Comparison of ENCODE assay signal across 18 cellular contexts in the genomic region with DNA sequence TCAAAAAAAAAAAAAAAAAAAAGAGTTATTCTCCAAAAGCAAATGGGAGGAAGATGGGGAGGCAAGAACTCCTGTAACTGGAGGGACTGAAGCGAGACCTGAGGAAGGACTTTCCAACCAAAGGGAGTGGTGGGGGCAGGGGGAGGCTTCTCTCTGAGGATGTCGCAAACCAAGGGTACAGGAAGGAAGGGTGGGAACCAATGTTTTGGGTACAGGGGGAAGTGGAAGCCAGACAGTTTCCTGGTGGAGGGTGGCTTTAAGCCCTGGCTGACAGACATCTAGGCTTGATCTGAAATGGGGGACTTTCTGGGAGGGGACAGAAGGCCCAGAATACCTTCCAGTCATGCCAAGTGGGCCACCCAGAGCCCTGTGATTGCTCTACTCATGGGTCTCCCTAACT. TPM values are rescaled to one million over a fixed set of nuclear protein-coding genes. Genes with fewer than 3 reads are reported as not detected.
DNase-seq lines count a peak whose midpoint lies in the region; ATAC-seq and TF ChIP-seq lines count a peak whose summit lies in the region.
"Had no signal": no experiment of that assay in that cellular context is flagged by ENCODE, and none has a peak within 500 bp of the region (broad histone marks: within the 10 kb centered on the region; RNA-seq: fewer than 3 reads in every experiment).

No MANE protein-coding gene starts in this region.

- H3K9me3 ChIP-seq in CD8-positive, alpha-beta memory T cell (ENCODE audit: low read length) = no peaks in the 10 kb centered on the region
- H3K9me3 ChIP-seq: ascending aorta had no signal

- no peak for DNase-seq in CD14-positive monocyte (ENCODE audit: low spot score)
- peak in 2 of 5 donors; percentile 42 to 47 for DNase-seq in CD8-positive, alpha-beta memory T cell
- DNase-seq in T-cell = peak in 18 of 34 experiments; percentile 7 to 44 (median 17)
- no peak for DNase-seq in left ventricle myocardium superior
- no peak for DNase-seq in activated gamma-delta T cell treated with Interleukin-2 at 50 U/mL for 16 hours
- no peak for DNase-seq in substantia nigra (lab: John Stamatoyannopoulos, UW)
- DNase-seq: cortex of kidney, erythroblast, HCEC 1CT, NCI-H1417 treated with DMSO at 0.1 percent for 48 hours, NCI-H446 treated with DMSO at 0.1 percent for 48 hours, PC-3, SW 1271 had no signal

- POLR2A ChIA-PET in CD8-positive, alpha-beta memory T cell (lab: Charles Lee) = interaction anchor here (1.6 kb wide), 1 partner anchor 27 kb away, joined by 5 read pairs; a partner anchor contains a TSS
- POLR2A ChIA-PET in T-cell (lab: Charles Lee) = no interaction called here

- CTCF ChIA-PET in CD8-positive, alpha-beta memory T cell (lab: Charles Lee) = interaction anchor here (2.1 kb wide), 1 partner anchor 28 kb away, joined by 7 read pairs; a partner anchor contains a TSS
- CTCF ChIA-PET in T-cell (lab: Charles Lee) = interaction anchor here (0.6 to 0.7 kb wide), 4 partner anchors 17 to 1338 kb away, joined by 3 to 8 read pairs (median 4); no protein-coding TSS in a partner anchor

- peak; percentile 35 to 73 (median 58) for ATAC-seq in T-cell (replicated peaks in 1 of 4)
- ATAC-seq in left ventricle myocardium superior = peak; percentile 66
- ATAC-seq in HG03159 (IDR thresholded peaks at IDR 0.05; ENCODE audit: unreplicated experiment) = no peak
- no peak for ATAC-seq in HG02870 (IDR thresholded peaks at IDR 0.05; ENCODE audit: unreplicated experiment)
- ATAC-seq: activated CD4-positive, CD25-positive, alpha-beta regulatory T cell treated with anti-CD3 and anti-CD28 coated beads, Interleukin-2, amount 50 U/mL, for 24 hours; PC-3 had no signal

- peaks cover 36 to 62% of the 10 kb centered on the region in 2 donors for H3K36me3 Mint-ChIP-seq in CD14-positive monocyte
- H3K36me3 Mint-ChIP-seq in CD8-positive, alpha-beta memory T cell = peaks cover 14 to 22% (median 18%) of the 10 kb centered on the region in 3 donors
- H3K36me3 Mint-ChIP-seq in T-cell = peaks cover 31% of the 10 kb centered on the region

- H3K9me3 Mint-ChIP-seq in CD14-positive monocyte (peaks cover 0 to 7% (median 0%) of the 10 kb centered on the region in 7 donors), T-cell (no peaks in the 10 kb centered on the region)
- H3K9me3 Mint-ChIP-seq in CD8-positive, alpha-beta memory T cell = no peaks in the 10 kb centered on the region
- H3K9me3 Mint-ChIP-seq: IgD-negative memory B cell had no signal

- H3K27ac ChIP-seq in CD8-positive, alpha-beta memory T cell (ENCODE audit: low read depth, low read length) = no peak overlapping the region
- H3K27ac ChIP-seq in substantia nigra (ENCODE audit: low read depth, low read length, poor library complexity, severe bottlenecking) = no peak overlapping the region
- H3K27ac ChIP-seq: ascending aorta had no signal

- peak overlapping the region; percentile 53 to 85 for H3K4me3 Mint-ChIP-seq in CD14-positive monocyte
- peak overlapping the region in 6 of 7 donors; percentile 28 to 66 (median 58) for H3K4me3 Mint-ChIP-seq in CD8-positive, alpha-beta memory T cell
- H3K4me3 Mint-ChIP-seq in T-cell = peak overlapping the region; percentile 10 to 58 (median 34)

- H3K27ac Mint-ChIP-seq in CD14-positive monocyte (peak overlapping the region; percentile 82 to 94 (median 87)), T-cell (peak overlapping the region; percentile 93)
- peak overlapping the region in 7 of 8 donors; percentile 31 to 94 (median 77) for H3K27ac Mint-ChIP-seq in CD8-positive, alpha-beta memory T cell
- H3K27ac Mint-ChIP-seq: IgD-negative memory B cell had no signal

- H3K4me1 Mint-ChIP-seq in CD14-positive monocyte = peaks cover 99% of the 10 kb centered on the region
- peaks cover 70 to 96% (median 90%) of the 10 kb centered on the region in 3 donors for H3K4me1 Mint-ChIP-seq in CD8-positive, alpha-beta memory T cell
- H3K4me1 Mint-ChIP-seq in T-cell = peaks cover 85 to 94% (median 94%) of the 10 kb centered on the region in 3 donors

- H3K36me3 ChIP-seq in CD8-positive, alpha-beta memory T cell (ENCODE audit: insufficient read depth, low read length) = no peaks in the 10 kb centered on the region
- H3K36me3 ChIP-seq: ascending aorta had no signal

- TF ChIP-seq CTCF in CD14-positive monocyte (IDR thresholded peaks at IDR 0.05) = no peak

- H3K27me3 Mint-ChIP-seq in CD14-positive monocyte (ENCODE audit: low read depth in 3 of 3) (peaks cover 0 to 4% (median 3%) of the 10 kb centered on the region in 3 donors), T-cell (no peaks in the 10 kb centered on the region)
- H3K27me3 Mint-ChIP-seq in CD8-positive, alpha-beta memory T cell = peaks cover 0 to 1% of the 10 kb centered on the region in 2 donors

- H3K4me1 ChIP-seq in CD8-positive, alpha-beta memory T cell (ENCODE audit: insufficient read depth, low read length) = peaks cover 87% of the 10 kb centered on the region
- H3K4me1 ChIP-seq: ascending aorta had no signal

- H3K4me3 ChIP-seq in CD8-positive, alpha-beta memory T cell (ENCODE audit: low read length) = peak overlapping the region; percentile 52
- H3K4me3 ChIP-seq: ascending aorta had no signal

- intact Hi-C loops in CD14-positive monocyte (cut with micrococcal nuclease) (no loop called here), left ventricle myocardium superior (cut with micrococcal nuclease) (no loop called here)

- H3K27me3 ChIP-seq in CD8-positive, alpha-beta memory T cell (ENCODE audit: insufficient read depth, low read length, poor library complexity, severe bottlenecking) = no peaks in the 10 kb centered on the region
- H3K27me3 ChIP-seq: ascending aorta had no signal

RNA-seq across cellular contexts. Expression of a gene that starts 27.0 kb away (rescaled TPM):
- polyA plus RNA-seq in CD14-positive monocyte = 10 to 100 TPM; 15.5 to 16.0 TPM
- total RNA-seq in CD8-positive, alpha-beta memory T cell = 1 to 10 TPM; 5.4 to 5.9 TPM
- polyA plus RNA-seq in CD8-positive, alpha-beta memory T cell = 12.7 TPM
- total RNA-seq in T-cell (10 to 100 TPM; 68.0 to 92.4 (median 76.1) TPM), left ventricle myocardium superior (2.2 TPM)

RNA-seq across cellular contexts. Expression of a gene that starts 52.3 kb away (rescaled TPM):
- 10 to 100 TPM; 27.4 to 28.4 TPM for polyA plus RNA-seq in CD14-positive monocyte
- 10 to 100 TPM; 52.6 to 53.6 TPM for total RNA-seq in CD8-positive, alpha-beta memory T cell
- polyA plus RNA-seq in CD8-positive, alpha-beta memory T cell = 45.5 TPM
- total RNA-seq in T-cell (10 to 100 TPM; 50.1 to 71.2 (median 53.6) TPM), left ventricle myocardium superior (24.3 TPM)

Comparison
In these comparisons a context has a peak if more than half of its experiments do, and no peak if none do; other contexts are left out.
1. DNase-seq: peak in T-cell (18 of 34); none in CD14-positive monocyte (single experiment), left ventricle myocardium superior (single experiment), activated gamma-delta T cell treated with Interleukin-2 at 50 U/mL for 16 hours (single experiment) and substantia nigra (0 of 49).
2. ATAC-seq: peak in T-cell (4 of 4) and left ventricle myocardium superior (single experiment); none in HG03159 (single experiment) and HG02870 (single experiment).
3. RNA of a gene that starts 27.0 kb away (total RNA-seq): 68.0 to 92.4 TPM in T-cell; 5.4 to 5.9 TPM in CD8-positive, alpha-beta memory T cell and 2.2 TPM in left ventricle myocardium superior (single experiment); every median in the first group is over 10 times any median in the second.
4. Peak in every context shown above with its lines, with median percentiles within 50 percentile points of each other: H3K27ac Mint-ChIP-seq and H3K4me3 Mint-ChIP-seq.